ENCODE assay signal across 12 cellular contexts in the genomic region with DNA sequence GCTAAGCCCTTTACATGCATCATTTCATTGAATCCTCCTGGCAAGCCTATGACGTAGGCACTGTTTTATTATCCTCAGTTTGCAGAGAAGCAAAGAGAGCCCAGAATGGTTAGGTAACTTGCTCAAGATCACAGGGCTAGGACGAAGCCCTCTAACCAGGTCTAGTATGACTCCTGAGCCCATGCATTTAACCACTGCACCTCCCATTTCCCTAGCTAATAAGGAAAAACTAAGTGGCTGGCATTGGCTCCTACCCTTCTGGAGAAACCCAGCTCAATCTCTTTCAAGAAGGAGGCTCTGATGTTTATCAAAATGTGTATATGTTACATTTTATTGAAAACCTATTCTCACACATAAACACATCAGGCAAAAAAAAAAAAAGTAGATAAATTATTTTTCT. TPM values are rescaled to one million over a fixed set of nuclear protein-coding genes. Genes with fewer than 3 reads are reported as not detected.
DNase-seq lines count a peak whose midpoint lies in the region; ATAC-seq, FAIRE-seq and TF ChIP-seq lines count a peak whose summit lies in the region.
"Had no signal": no experiment of that assay in that cellular context is flagged by ENCODE, and none has a peak within 500 bp of the region (broad histone marks: within the 10 kb centered on the region; RNA-seq: fewer than 3 reads in every experiment).

No MANE protein-coding gene starts in this region.

- intact Hi-C loops in tibial artery (cut with DNase I; ENCODE audit: low total_unique reads), result no loop called here

- no peaks in the 10 kb centered on the region for H4K20me1 ChIP-seq in astrocyte (ENCODE audit: insufficient read depth, low read length)

- H3K27ac ChIP-seq in astrocyte (ENCODE audit: low read depth, low read length) (peak overlapping the region; percentile 98), tibial artery (peak overlapping the region; percentile 84 to 91)
- H3K27ac ChIP-seq: parathyroid adenoma had no signal

- H3K4me2 ChIP-seq in astrocyte (ENCODE audit: low read length), result peak overlapping the region; percentile 26

- peaks cover 14% of the 10 kb centered on the region for H3K36me3 ChIP-seq in astrocyte (ENCODE audit: insufficient read depth, low read length)
- H3K36me3 ChIP-seq in tibial artery, result no peaks in the 10 kb centered on the region

- TF ChIP-seq CTCF in NB4 (IDR thresholded peaks at IDR 0.05; ENCODE audit: low read depth, low read length), result no peak
- no peak for TF ChIP-seq CTCF in astrocyte (IDR thresholded peaks at IDR 0.05; ENCODE audit: insufficient read depth, low read depth, low read length)
- TF ChIP-seq CTCF in mesothelial cell of epicardium (IDR thresholded peaks at IDR 0.05; ENCODE audit: unreplicated experiment), result no peak
- TF ChIP-seq CTCF in tibial artery (IDR thresholded peaks at IDR 0.05), result no peak

- DNase-seq in NB4 (ENCODE audit: low read depth) (no peak), astrocyte (ENCODE audit: low read depth) (no peak), mesothelial cell of epicardium (ENCODE audit: low spot score in 2 of 2, unreplicated experiment in 2 of 2) (no peak), tibial artery (no peak), retina (no peak), Kasumi-1 (lab: John Stamatoyannopoulos, UW) (no peak)
- DNase-seq: activated naive CD8-positive, alpha-beta T cell treated with anti-CD3 and anti-CD28 coated beads, Interleukin-2, amount 10 ng/mL, durations not matched to agents 7 days and 5 days; head of caudate nucleus; NCI-H1048 had no signal

- no peak overlapping the region for H2AFZ ChIP-seq in astrocyte (ENCODE audit: low read depth, low read length)
- H2AFZ ChIP-seq: parathyroid adenoma had no signal

- peak overlapping the region; percentile 34 for H3K9ac ChIP-seq in astrocyte (ENCODE audit: low read length)
- H3K9ac ChIP-seq: parathyroid adenoma had no signal

- no peaks in the 10 kb centered on the region for H3K27me3 ChIP-seq in astrocyte (ENCODE audit: insufficient read depth, low read length)
- no peaks in the 10 kb centered on the region for H3K27me3 ChIP-seq in tibial artery

- TF ChIP-seq POLR2A in NB4 (IDR thresholded peaks at IDR 0.05; ENCODE audit: extremely low read depth, insufficient read length), result no peak

- peak overlapping the region; percentile 32 for H3K4me3 ChIP-seq in NB4 (ENCODE audit: low read depth, low read length)
- H3K4me3 ChIP-seq in astrocyte (ENCODE audit: insufficient read depth, low read depth, low read length), result no peak overlapping the region
- H3K4me3 ChIP-seq in tibial artery, result no peak overlapping the region

- FAIRE-seq in astrocyte (lab: Jason Lieb, UNC), result no peak
- FAIRE-seq: D721Med had no signal

- H3K4me1 ChIP-seq in astrocyte (ENCODE audit: insufficient read depth, low read length), result peaks cover 86% of the 10 kb centered on the region
- H3K4me1 ChIP-seq in tibial artery, result peaks cover 5 to 91% (median 79%) of the 10 kb centered on the region in 4 donors

- H3K4me1 Mint-ChIP-seq in astrocyte (ENCODE audit: low read depth, unreplicated experiment), result peaks cover 64% of the 10 kb centered on the region
- H3K4me1 Mint-ChIP-seq in mesothelial cell of epicardium, result peaks cover 61% of the 10 kb centered on the region

- H3K9me3 Mint-ChIP-seq in astrocyte (ENCODE audit: unreplicated experiment) (no peaks in the 10 kb centered on the region), mesothelial cell of epicardium (no peaks in the 10 kb centered on the region)
- H3K9me3 Mint-ChIP-seq: activated naive CD8-positive, alpha-beta T cell treated with anti-CD3 and anti-CD28 coated beads, Interleukin-2, amount 10 ng/mL, durations not matched to agents 7 days and 5 days had no signal

- H3K4me3 Mint-ChIP-seq in astrocyte (ENCODE audit: unreplicated experiment) (peak overlapping the region; percentile 11), mesothelial cell of epicardium (no peak overlapping the region)
- H3K4me3 Mint-ChIP-seq: activated naive CD8-positive, alpha-beta T cell treated with anti-CD3 and anti-CD28 coated beads, Interleukin-2, amount 10 ng/mL, durations not matched to agents 7 days and 5 days had no signal

- peaks cover 83% of the 10 kb centered on the region for H3K79me2 ChIP-seq in astrocyte (ENCODE audit: insufficient read depth, low read length)

- ATAC-seq in HG03520 (IDR thresholded peaks at IDR 0.05; ENCODE audit: unreplicated experiment), result no peak

- H3K27me3 Mint-ChIP-seq in astrocyte (ENCODE audit: low read depth, unreplicated experiment) (no peaks in the 10 kb centered on the region), mesothelial cell of epicardium (ENCODE audit: low read depth) (no peaks in the 10 kb centered on the region)

- H3K27ac Mint-ChIP-seq in astrocyte (ENCODE audit: unreplicated experiment), result peak overlapping the region; percentile 62
- peak overlapping the region; percentile 37 for H3K27ac Mint-ChIP-seq in mesothelial cell of epicardium
- H3K27ac Mint-ChIP-seq: activated naive CD8-positive, alpha-beta T cell treated with anti-CD3 and anti-CD28 coated beads, Interleukin-2, amount 10 ng/mL, durations not matched to agents 7 days and 5 days had no signal

- H3K36me3 Mint-ChIP-seq in astrocyte (ENCODE audit: low read depth, unreplicated experiment) (peaks cover 21% of the 10 kb centered on the region), mesothelial cell of epicardium (peaks cover 5% of the 10 kb centered on the region)
- H3K36me3 Mint-ChIP-seq: activated naive CD8-positive, alpha-beta T cell treated with anti-CD3 and anti-CD28 coated beads, Interleukin-2, amount 10 ng/mL, durations not matched to agents 7 days and 5 days had no signal

- no peaks in the 10 kb centered on the region for H3K9me3 ChIP-seq in astrocyte (ENCODE audit: insufficient read depth, low read depth, low read length)
- H3K9me3 ChIP-seq in tibial artery, result no peaks in the 10 kb centered on the region

RNA-seq across cellular contexts. Expression of a gene that starts 19.8 kb away (rescaled TPM):
- 299 and 306 TPM in 2 replicates for total RNA-seq in astrocyte
- total RNA-seq in mesothelial cell of epicardium, result 53.3 to 58.5 TPM (median 56.0 TPM) in 3 replicates

RNA-seq across cellular contexts. Expression of a gene that starts 34.0 kb away (rescaled TPM):
- 2.0 and 3.7 TPM in 2 replicates for total RNA-seq in astrocyte
- total RNA-seq in mesothelial cell of epicardium, result 6.0 to 6.3 TPM (median 6.0 TPM) in 3 replicates
